20 cellular contexts compared by ENCODE assay signal in the genomic region with DNA sequence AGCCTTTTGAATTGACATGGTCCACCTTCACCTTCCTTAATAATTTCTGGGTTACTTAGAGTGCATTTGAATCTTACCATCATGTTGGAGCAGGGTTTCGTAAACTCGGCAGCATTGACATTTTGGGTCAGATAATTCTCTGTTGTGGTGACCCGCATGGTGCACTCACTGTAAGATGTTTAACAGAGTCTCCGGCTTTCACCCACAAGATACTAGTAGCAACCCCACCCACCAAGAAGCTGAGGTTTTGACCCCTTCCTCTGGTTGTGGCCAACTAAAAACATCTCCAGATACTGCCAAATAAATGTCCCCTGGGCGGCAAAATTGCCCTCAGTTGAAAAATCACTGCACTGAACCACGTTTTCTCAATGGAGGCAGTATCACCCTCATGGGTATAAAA.
DNase-seq lines count a peak whose midpoint lies in the region; ATAC-seq, FAIRE-seq and TF ChIP-seq lines count a peak whose summit lies in the region.
"Had no signal": no experiment of that assay in that cellular context is flagged by ENCODE, and none has a peak within 500 bp of the region (broad histone marks: within the 10 kb centered on the region; RNA-seq: fewer than 3 reads in every experiment).

No MANE protein-coding gene starts in this region.

- H3K9me3 Mint-ChIP-seq in activated B cell treated with CpG ODN at 0.5 μM for 24 hours (no peaks in the 10 kb centered on the region), memory B cell (no peaks in the 10 kb centered on the region)
- H3K9me3 Mint-ChIP-seq: CD4-positive, alpha-beta memory T cell had no signal

- no peaks in the 10 kb centered on the region for H4K20me1 ChIP-seq in BLaER1

- peaks cover 5% of the 10 kb centered on the region; the same call in 1 of the 2 replicates for H3K36me3 ChIP-seq in BLaER1
- H3K36me3 ChIP-seq: MG63 had no signal

- peak overlapping the region; percentile 35 for H3K4me2 ChIP-seq in BLaER1
- H3K4me2 ChIP-seq: A549 had no signal

- POLR2A ChIA-PET in activated B cell treated with CpG ODN at 0.5 μM for 24 hours (lab: Charles Lee), result interaction anchor here (1.4 to 2.7 kb wide), 3 partner anchors 7 to 62 kb away, joined by 3 to 20 read pairs (median 9); no protein-coding TSS in a partner anchor

- no peak for TF ChIP-seq POLR2A in GM12892 (IDR thresholded peaks at IDR 0.05; ENCODE audit: low read depth, low read length)

- H3K9ac ChIP-seq in BLaER1, result no peak overlapping the region

- no peak overlapping the region for H3K4me3 ChIP-seq in BLaER1
- H3K4me3 ChIP-seq: A549, MG63 had no signal

- H3K4me1 Mint-ChIP-seq in activated B cell treated with CpG ODN at 0.5 μM for 24 hours (peaks cover 34% of the 10 kb centered on the region), memory B cell (peaks cover 2% of the 10 kb centered on the region)

- H3K27ac Mint-ChIP-seq in activated B cell treated with CpG ODN at 0.5 μM for 24 hours (peak overlapping the region; percentile 2), memory B cell (peak overlapping the region; percentile 28)
- H3K27ac Mint-ChIP-seq: B cell; CD4-positive, alpha-beta memory T cell had no signal

- no peaks in the 10 kb centered on the region for H3K27me3 Mint-ChIP-seq in activated B cell treated with CpG ODN at 0.5 μM for 24 hours
- H3K27me3 Mint-ChIP-seq in memory B cell, result no peaks in the 10 kb centered on the region
- H3K27me3 Mint-ChIP-seq: B cell; CD4-positive, alpha-beta memory T cell had no signal

- H3K27me3 ChIP-seq in BLaER1, result no peaks in the 10 kb centered on the region
- H3K27me3 ChIP-seq: MG63 had no signal

- CTCF ChIA-PET in activated B cell treated with CpG ODN at 0.5 μM for 24 hours (lab: Charles Lee), result no interaction called here

- H3K9me3 ChIP-seq in BLaER1, result peaks cover 2% of the 10 kb centered on the region; the same call in 1 of the 2 replicates
- H3K9me3 ChIP-seq: A549, Caco-2, MG63 had no signal

- no peak for ATAC-seq in activated B cell treated with CpG ODN at 0.5 μM for 24 hours (ENCODE audit: low read depth)
- no peak for ATAC-seq in memory B cell (ENCODE audit: low read depth)
- ATAC-seq in GM18907 (IDR thresholded peaks at IDR 0.05; ENCODE audit: unreplicated experiment), result no peak
- ATAC-seq: A549 had no signal

- intact Hi-C loops in activated B cell treated with CpG ODN at 0.5 μM for 24 hours (cut with micrococcal nuclease), result no loop called here

- peaks cover 8% of the 10 kb centered on the region for H3K4me1 ChIP-seq in BLaER1
- H3K4me1 ChIP-seq: Caco-2 had no signal

- H3K36me3 Mint-ChIP-seq in activated B cell treated with CpG ODN at 0.5 μM for 24 hours (ENCODE audit: low read depth) (peaks cover 60% of the 10 kb centered on the region), memory B cell (peaks cover 19% of the 10 kb centered on the region)
- H3K36me3 Mint-ChIP-seq: CD4-positive, alpha-beta memory T cell had no signal

- FAIRE-seq in GM12892 (lab: Jason Lieb, UNC), result peak; percentile 68
- FAIRE-seq: A549, H54 had no signal

- no peak overlapping the region for H3K27ac ChIP-seq in BLaER1
- H3K27ac ChIP-seq: A549 had no signal

- TF ChIP-seq CTCF in activated B cell treated with CpG ODN at 0.5 μM for 24 hours (IDR thresholded peaks at IDR 0.05), result no peak

- no peak for DNase-seq in GM12892 (ENCODE audit: insufficient read length)
- no peak for DNase-seq in activated B cell treated with CpG ODN at 0.5 μM for 24 hours
- no peak for DNase-seq in memory B cell (ENCODE audit: low spot score in 2 of 2)
- DNase-seq in NCI-H1417 treated with DMSO at 0.1 percent for 48 hours (lab: John Stamatoyannopoulos, UW), result no peak
- no peak for DNase-seq in LoVo (ENCODE audit: low spot score)
- DNase-seq: Caco-2; CD4-positive, alpha-beta memory T cell; DMS 273 treated with DMSO at 0.1 percent for 48 hours; DMS79 treated with DMSO at 0.1 percent for 48 hours; Kasumi-1; MG63; NCI-H1417; NCI-H187; OCI-M1; Right ventricle myocardium superior had no signal

- no peak overlapping the region for H3K4me3 Mint-ChIP-seq in activated B cell treated with CpG ODN at 0.5 μM for 24 hours
- H3K4me3 Mint-ChIP-seq in memory B cell, result no peak overlapping the region
- H3K4me3 Mint-ChIP-seq: B cell; CD4-positive, alpha-beta memory T cell had no signal
